In the genomic region with DNA sequence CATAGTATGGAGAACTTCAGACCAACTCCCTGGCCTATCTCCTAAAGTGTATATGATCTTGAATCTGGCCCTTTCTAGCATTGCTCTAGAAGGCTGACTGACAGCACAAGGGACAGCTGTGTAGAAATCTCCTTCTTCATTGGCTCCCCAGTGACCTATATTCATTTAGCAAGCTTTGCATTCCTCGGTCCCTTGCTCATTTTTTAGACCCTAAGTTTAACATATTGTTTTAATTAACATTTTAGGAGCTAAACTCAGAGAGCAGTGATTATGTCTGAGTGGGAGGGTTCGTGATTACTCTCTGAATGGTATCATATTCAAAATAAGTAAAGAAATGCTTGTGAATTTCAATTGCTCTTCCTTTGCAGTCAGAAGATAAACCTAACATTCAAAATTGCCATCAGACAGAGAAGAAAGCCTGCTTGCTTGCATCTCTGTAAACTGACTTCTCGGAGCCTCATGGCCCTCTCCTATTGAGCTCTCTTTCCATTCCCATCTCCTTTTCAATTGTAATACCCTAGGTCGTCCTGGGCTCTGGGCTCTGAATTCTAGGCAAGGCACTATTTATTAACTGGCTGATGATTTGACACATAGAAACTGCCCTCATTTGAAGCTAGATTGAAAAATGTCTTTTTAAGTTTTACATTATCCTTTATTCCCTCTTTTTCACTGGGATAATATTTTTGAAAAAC, we compare ENCODE assay signal across 1 cellular context.
TF ChIP-seq lines count a peak whose summit lies in the region.

No MANE protein-coding gene starts in this region.

TF ChIP-seq in GM23338, 12 proteins besides CTCF, POLR2A, EP300 and RAD21 (continued from another document):
- TF ChIP-seq, protein P1, sequence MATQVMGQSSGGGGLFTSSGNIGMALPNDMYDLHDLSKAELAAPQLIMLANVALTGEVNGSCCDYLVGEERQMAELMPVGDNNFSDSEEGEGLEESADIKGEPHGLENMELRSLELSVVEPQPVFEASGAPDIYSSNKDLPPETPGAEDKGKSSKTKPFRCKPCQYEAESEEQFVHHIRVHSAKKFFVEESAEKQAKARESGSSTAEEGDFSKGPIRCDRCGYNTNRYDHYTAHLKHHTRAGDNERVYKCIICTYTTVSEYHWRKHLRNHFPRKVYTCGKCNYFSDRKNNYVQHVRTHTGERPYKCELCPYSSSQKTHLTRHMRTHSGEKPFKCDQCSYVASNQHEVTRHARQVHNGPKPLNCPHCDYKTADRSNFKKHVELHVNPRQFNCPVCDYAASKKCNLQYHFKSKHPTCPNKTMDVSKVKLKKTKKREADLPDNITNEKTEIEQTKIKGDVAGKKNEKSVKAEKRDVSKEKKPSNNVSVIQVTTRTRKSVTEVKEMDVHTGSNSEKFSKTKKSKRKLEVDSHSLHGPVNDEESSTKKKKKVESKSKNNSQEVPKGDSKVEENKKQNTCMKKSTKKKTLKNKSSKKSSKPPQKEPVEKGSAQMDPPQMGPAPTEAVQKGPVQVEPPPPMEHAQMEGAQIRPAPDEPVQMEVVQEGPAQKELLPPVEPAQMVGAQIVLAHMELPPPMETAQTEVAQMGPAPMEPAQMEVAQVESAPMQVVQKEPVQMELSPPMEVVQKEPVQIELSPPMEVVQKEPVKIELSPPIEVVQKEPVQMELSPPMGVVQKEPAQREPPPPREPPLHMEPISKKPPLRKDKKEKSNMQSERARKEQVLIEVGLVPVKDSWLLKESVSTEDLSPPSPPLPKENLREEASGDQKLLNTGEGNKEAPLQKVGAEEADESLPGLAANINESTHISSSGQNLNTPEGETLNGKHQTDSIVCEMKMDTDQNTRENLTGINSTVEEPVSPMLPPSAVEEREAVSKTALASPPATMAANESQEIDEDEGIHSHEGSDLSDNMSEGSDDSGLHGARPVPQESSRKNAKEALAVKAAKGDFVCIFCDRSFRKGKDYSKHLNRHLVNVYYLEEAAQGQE (IDR thresholded peaks at IDR 0.05; ENCODE audit: unreplicated experiment) = no peak
- no peak for TF ChIP-seq POLR2AphosphoS5 (IDR thresholded peaks at IDR 0.05; ENCODE audit: low read depth)
- no peak for TF ChIP-seq NANOG (IDR thresholded peaks at IDR 0.05; ENCODE audit: borderline replicate concordance)
- TF ChIP-seq STAT1 (IDR thresholded peaks at IDR 0.05; ENCODE audit: unreplicated experiment) = no peak
